ENCODE assay signal across 1 cellular context in the genomic region with DNA sequence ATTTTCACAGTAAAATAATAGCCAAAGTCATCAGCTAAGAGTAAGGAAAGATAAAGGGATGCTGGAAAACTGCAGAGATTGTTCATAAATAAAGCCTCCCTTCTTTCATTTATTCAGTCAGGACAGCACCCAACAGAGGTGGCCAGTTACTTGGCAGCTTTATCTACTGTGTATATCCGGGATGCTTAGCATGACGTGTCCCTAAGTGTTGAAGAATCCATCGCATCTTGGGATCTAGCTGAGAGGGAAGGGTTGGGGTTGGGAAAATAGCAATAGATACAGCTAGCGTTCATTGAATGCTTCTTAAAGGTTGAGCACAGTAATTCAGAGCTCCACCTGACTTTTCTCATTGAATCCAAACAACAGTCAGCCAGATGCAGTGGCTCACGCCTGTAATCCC.
A peak's percentile ranks its signal among the peaks of the same experiment; 100 is the strongest.
TF ChIP-seq lines count a peak whose summit lies in the region.

No MANE protein-coding gene starts in this region.

TF ChIP-seq in K562, 482 proteins besides CTCF, POLR2A, EP300 and RAD21:
- TF ChIP-seq CTBP1 (IDR thresholded peaks at IDR 0.05; ENCODE audit: borderline replicate concordance) (peak; percentile 23; the same call in 1 of the 2 replicates), NBN (IDR thresholded peaks at IDR 0.05; ENCODE audit: low read depth) (no peak)
